1 cellular context compared by ENCODE assay signal in genomic region chr7:97873606-97874005, GRCh38.
TF ChIP-seq lines count a peak whose summit lies in the region.

No MANE protein-coding gene starts in this region.

TF ChIP-seq in HepG2, 621 proteins besides CTCF, POLR2A, EP300 and RAD21:
- TF ChIP-seq UBTF (CRISPR knock-in tag; IDR thresholded peaks at IDR 0.05) = no peak
- no peak for TF ChIP-seq PHF8 (CRISPR knock-in tag; IDR thresholded peaks at IDR 0.05)
- TF ChIP-seq ZNF101 (CRISPR knock-in tag; IDR thresholded peaks at IDR 0.05; ENCODE audit: borderline replicate concordance, low read depth) = no peak
- TF ChIP-seq NR0B2 (CRISPR knock-in tag; IDR thresholded peaks at IDR 0.05) = no peak
- TF ChIP-seq, protein P1, sequence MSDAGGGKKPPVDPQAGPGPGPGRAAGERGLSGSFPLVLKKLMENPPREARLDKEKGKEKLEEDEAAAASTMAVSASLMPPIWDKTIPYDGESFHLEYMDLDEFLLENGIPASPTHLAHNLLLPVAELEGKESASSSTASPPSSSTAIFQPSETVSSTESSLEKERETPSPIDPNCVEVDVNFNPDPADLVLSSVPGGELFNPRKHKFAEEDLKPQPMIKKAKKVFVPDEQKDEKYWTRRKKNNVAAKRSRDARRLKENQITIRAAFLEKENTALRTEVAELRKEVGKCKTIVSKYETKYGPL (CRISPR knock-in tag; IDR thresholded peaks at IDR 0.05) = no peak
- no peak for TF ChIP-seq NFE2L2 (IDR thresholded peaks at IDR 0.05; ENCODE audit: low read length)
- TF ChIP-seq, protein P2, sequence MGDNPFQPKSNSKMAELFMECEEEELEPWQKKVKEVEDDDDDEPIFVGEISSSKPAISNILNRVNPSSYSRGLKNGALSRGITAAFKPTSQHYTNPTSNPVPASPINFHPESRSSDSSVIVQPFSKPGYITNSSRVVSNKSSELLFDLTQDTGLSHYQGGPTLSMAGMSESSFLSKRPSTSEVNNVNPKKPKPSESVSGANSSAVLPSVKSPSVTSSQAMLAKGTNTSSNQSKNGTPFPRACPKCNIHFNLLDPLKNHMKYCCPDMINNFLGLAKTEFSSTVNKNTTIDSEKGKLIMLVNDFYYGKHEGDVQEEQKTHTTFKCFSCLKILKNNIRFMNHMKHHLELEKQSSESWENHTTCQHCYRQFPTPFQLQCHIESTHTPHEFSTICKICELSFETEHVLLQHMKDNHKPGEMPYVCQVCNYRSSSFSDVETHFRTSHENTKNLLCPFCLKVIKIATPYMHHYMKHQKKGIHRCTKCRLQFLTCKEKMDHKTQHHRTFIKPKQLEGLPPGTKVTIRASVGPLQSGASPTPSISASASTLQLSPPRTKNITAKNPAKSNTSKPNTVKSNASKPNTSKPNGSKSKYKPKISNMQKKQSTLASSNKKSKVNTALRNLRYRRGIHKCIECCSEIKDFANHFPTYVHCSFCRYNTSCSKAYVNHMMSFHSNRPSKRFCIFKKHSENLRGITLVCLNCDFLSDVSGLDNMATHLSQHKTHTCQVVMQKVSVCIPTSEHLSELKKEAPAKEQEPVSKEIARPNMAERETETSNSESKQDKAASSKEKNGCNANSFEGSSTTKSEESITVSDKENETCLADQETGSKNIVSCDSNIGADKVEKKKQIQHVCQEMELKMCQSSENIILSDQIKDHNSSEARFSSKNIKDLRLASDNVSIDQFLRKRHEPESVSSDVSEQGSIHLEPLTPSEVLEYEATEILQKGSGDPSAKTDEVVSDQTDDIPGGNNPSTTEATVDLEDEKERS (CRISPR knock-in tag; IDR thresholded peaks at IDR 0.05) = no peak
- TF ChIP-seq MIXL1 (CRISPR knock-in tag; IDR thresholded peaks at IDR 0.05) = no peak
- TF ChIP-seq, protein P3, sequence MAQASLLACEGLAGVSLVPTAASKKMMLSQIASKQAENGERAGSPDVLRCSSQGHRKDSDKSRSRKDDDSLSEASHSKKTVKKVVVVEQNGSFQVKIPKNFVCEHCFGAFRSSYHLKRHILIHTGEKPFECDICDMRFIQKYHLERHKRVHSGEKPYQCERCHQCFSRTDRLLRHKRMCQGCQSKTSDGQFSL (CRISPR knock-in tag; IDR thresholded peaks at IDR 0.05) = no peak
- TF ChIP-seq SNRNP70 (IDR thresholded peaks at IDR 0.05; ENCODE audit: low read depth, low read length) = no peak
- no peak for TF ChIP-seq RNF219 (CRISPR knock-in tag; IDR thresholded peaks at IDR 0.05)
